Comparison of ENCODE assay signal across 33 cellular contexts in the genomic region with DNA sequence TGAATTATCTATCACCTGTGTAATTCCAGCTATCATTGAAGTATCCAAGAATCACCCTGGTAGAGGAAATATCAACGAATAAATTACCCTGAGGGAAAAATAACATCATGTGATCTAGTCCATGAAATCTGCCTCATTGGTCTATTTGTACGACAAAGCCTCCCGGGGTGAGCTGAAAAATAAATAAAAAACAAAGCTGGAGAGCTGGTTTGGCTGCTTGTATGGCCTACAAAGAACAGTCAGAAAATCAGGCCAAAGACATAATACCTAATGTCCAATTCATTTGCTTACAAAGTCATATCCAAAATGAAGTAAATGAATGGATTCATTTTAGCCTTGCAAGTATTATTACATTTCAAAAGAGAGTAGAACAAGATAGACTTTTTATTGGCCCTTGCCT.
DNase-seq lines count a peak whose midpoint lies in the region; ATAC-seq and TF ChIP-seq lines count a peak whose summit lies in the region.
"Had no signal": no experiment of that assay in that cellular context is flagged by ENCODE, and none has a peak within 500 bp of the region (broad histone marks: within the 10 kb centered on the region; RNA-seq: fewer than 3 reads in every experiment).

No MANE protein-coding gene starts in this region.

- H3K27ac ChIP-seq in epithelial cell of prostate (peak overlapping the region; percentile 44), right cardiac atrium (ENCODE audit: low read length) (no peak overlapping the region)
- no peak overlapping the region for H3K27ac ChIP-seq in effector memory CD4-positive, alpha-beta T cell (ENCODE audit: insufficient read depth, low read length, poor library complexity, severe bottlenecking)
- H3K27ac ChIP-seq: A549, lower lobe of right lung, Peyer's patch, upper lobe of right lung, VCaP had no signal

- TF ChIP-seq CTCF in natural killer cell (IDR thresholded peaks at IDR 0.05) = no peak
- TF ChIP-seq CTCF in glutamatergic neuron (IDR thresholded peaks at IDR 0.05; ENCODE audit: partially characterized antibody, unreplicated experiment) = no peak

- DNase-seq in natural killer cell = no peak
- DNase-seq in natural killer cell treated with Interleukin-12 subunit alpha and Interleukin-12 subunit beta and Interleukin-15 and Interleukin-18, amount 100 ng/mL, for 72 hours (ENCODE audit: low spot score) = no peak
- peak; percentile 85 for DNase-seq in NCI-H748 (lab: John Stamatoyannopoulos, UW; ENCODE audit: unreplicated experiment)
- DNase-seq in epithelial cell of prostate (ENCODE audit: low read depth, low spot score) = no peak
- no peak for DNase-seq in right cardiac atrium
- no peak for DNase-seq in NCI-H82 (lab: John Stamatoyannopoulos, UW)
- DNase-seq in glutamatergic neuron = no peak
- no peak for DNase-seq in effector memory CD4-positive, alpha-beta T cell
- DNase-seq: activated CD4-positive, alpha-beta T cell treated with anti-CD3 and anti-CD28 coated beads for 4 hours; activated naive CD4-positive, alpha-beta T cell treated with anti-CD3 and anti-CD28 coated beads, Interleukin-2, amount 10 ng/mL, durations not matched to agents 7 days and 5 days; AML-193; body of pancreas; CD4-positive, CD25-positive, alpha-beta regulatory T cell; cerebellar nuclear complex; dermis blood vessel endothelial cell; IMR-90; kidney glomerular epithelial cell; lower lobe of right lung; mucosa of descending colon; NCI-H187; NCI-H2171 treated with DMSO at 0.1 percent for 48 hours; NCI-H526 treated with DMSO at 0.1 percent for 48 hours; Peyer's patch; SHP77; stimulated activated naive CD4-positive, alpha-beta T cell; T-helper 9 cell; upper lobe of right lung had no signal

- no peak overlapping the region for H3K4me3 ChIP-seq in right cardiac atrium (ENCODE audit: low read length)
- H3K4me3 ChIP-seq in effector memory CD4-positive, alpha-beta T cell (ENCODE audit: insufficient read depth, low read depth, low read length, poor library complexity, severe bottlenecking) = no peak overlapping the region
- H3K4me3 ChIP-seq: A549, body of pancreas, GM12878, lower lobe of right lung, mucosa of descending colon, Peyer's patch, upper lobe of right lung had no signal

- H3K4me3 Mint-ChIP-seq in natural killer cell (no peak overlapping the region), glutamatergic neuron (ENCODE audit: unreplicated experiment) (no peak overlapping the region)
- H3K4me3 Mint-ChIP-seq in natural killer cell treated with Interleukin-12 subunit alpha and Interleukin-12 subunit beta and Interleukin-15 and Interleukin-18, amount 100 ng/mL, for 72 hours = no peak overlapping the region
- H3K4me3 Mint-ChIP-seq: activated naive CD4-positive, alpha-beta T cell treated with anti-CD3 and anti-CD28 coated beads, Interleukin-2, amount 10 ng/mL, durations not matched to agents 7 days and 5 days; activated T-helper 17 cell treated with anti-CD3 and anti-CD28 coated beads, Interleukin-2, amount 50 U/mL, for 72 hours; CD4-positive, CD25-positive, alpha-beta regulatory T cell; nephron had no signal

- no peak for ATAC-seq in natural killer cell
- ATAC-seq in natural killer cell treated with Interleukin-12 subunit alpha and Interleukin-12 subunit beta and Interleukin-15 and Interleukin-18, amount 100 ng/mL, for 72 hours = no peak
- ATAC-seq in right cardiac atrium = no peak
- ATAC-seq: A549; activated T-helper 17 cell treated with anti-CD3 and anti-CD28 coated beads, Interleukin-2, amount 50 U/mL, for 72 hours; body of pancreas; GM12878; HCT116; lower lobe of right lung; mucosa of descending colon; upper lobe of right lung had no signal

- no peaks in the 10 kb centered on the region for H3K9me3 ChIP-seq in right cardiac atrium (ENCODE audit: control insufficient read depth, low read length)
- no peaks in the 10 kb centered on the region for H3K9me3 ChIP-seq in effector memory CD4-positive, alpha-beta T cell (ENCODE audit: control insufficient read depth, low read length)
- H3K9me3 ChIP-seq: A549, body of pancreas, lower lobe of right lung, mucosa of descending colon, Peyer's patch, upper lobe of right lung had no signal

- H3K27ac Mint-ChIP-seq in natural killer cell (peak overlapping the region; percentile 37 to 46), glutamatergic neuron (ENCODE audit: unreplicated experiment) (no peak overlapping the region)
- H3K27ac Mint-ChIP-seq in natural killer cell treated with Interleukin-12 subunit alpha and Interleukin-12 subunit beta and Interleukin-15 and Interleukin-18, amount 100 ng/mL, for 72 hours = peak overlapping the region in 1 of 2 donors; percentile 9
- H3K27ac Mint-ChIP-seq: activated naive CD4-positive, alpha-beta T cell treated with anti-CD3 and anti-CD28 coated beads, Interleukin-2, amount 10 ng/mL, durations not matched to agents 7 days and 5 days had no signal

- intact Hi-C loops in natural killer cell (cut with micrococcal nuclease) = no loop called here
- intact Hi-C loops in right cardiac atrium (cut with DNase I) = no loop called here

- WGBS in right cardiac atrium = 83% methylated on average over 3 of the region's 3 CpGs

- H3K27me3 Mint-ChIP-seq in natural killer cell (ENCODE audit: low read depth in 2 of 2) = no peaks in the 10 kb centered on the region
- H3K27me3 Mint-ChIP-seq in natural killer cell treated with Interleukin-12 subunit alpha and Interleukin-12 subunit beta and Interleukin-15 and Interleukin-18, amount 100 ng/mL, for 72 hours = no peaks in the 10 kb centered on the region
- H3K27me3 Mint-ChIP-seq in glutamatergic neuron (ENCODE audit: unreplicated experiment) = no peaks in the 10 kb centered on the region
- H3K27me3 Mint-ChIP-seq: activated naive CD4-positive, alpha-beta T cell treated with anti-CD3 and anti-CD28 coated beads, Interleukin-2, amount 10 ng/mL, durations not matched to agents 7 days and 5 days; activated T-helper 17 cell treated with anti-CD3 and anti-CD28 coated beads, Interleukin-2, amount 50 U/mL, for 72 hours; CD4-positive, CD25-positive, alpha-beta regulatory T cell had no signal

- no peaks in the 10 kb centered on the region for H3K27me3 ChIP-seq in right cardiac atrium (ENCODE audit: control insufficient read depth, insufficient read depth)
- no peaks in the 10 kb centered on the region for H3K27me3 ChIP-seq in effector memory CD4-positive, alpha-beta T cell (replicated peaks; ENCODE audit: control insufficient read depth, insufficient read depth, low read length, poor library complexity, severe bottlenecking)
- H3K27me3 ChIP-seq: body of pancreas, Peyer's patch, upper lobe of right lung had no signal

- peaks cover 2% of the 10 kb centered on the region for H3K4me1 ChIP-seq in right cardiac atrium (ENCODE audit: control insufficient read depth, insufficient read depth, low read length)
- H3K4me1 ChIP-seq in effector memory CD4-positive, alpha-beta T cell (ENCODE audit: control insufficient read depth, insufficient read depth, low read length, poor library complexity, severe bottlenecking) = no peaks in the 10 kb centered on the region
- H3K4me1 ChIP-seq: A549, lower lobe of right lung, Peyer's patch, upper lobe of right lung had no signal

- no peaks in the 10 kb centered on the region for H3K9me3 Mint-ChIP-seq in natural killer cell
- H3K9me3 Mint-ChIP-seq in natural killer cell treated with Interleukin-12 subunit alpha and Interleukin-12 subunit beta and Interleukin-15 and Interleukin-18, amount 100 ng/mL, for 72 hours = no peaks in the 10 kb centered on the region
- no peaks in the 10 kb centered on the region for H3K9me3 Mint-ChIP-seq in glutamatergic neuron (ENCODE audit: unreplicated experiment)
- H3K9me3 Mint-ChIP-seq: activated naive CD4-positive, alpha-beta T cell treated with anti-CD3 and anti-CD28 coated beads, Interleukin-2, amount 10 ng/mL, durations not matched to agents 7 days and 5 days; activated T-helper 17 cell treated with anti-CD3 and anti-CD28 coated beads, Interleukin-2, amount 50 U/mL, for 72 hours; CD4-positive, CD25-positive, alpha-beta regulatory T cell; nephron had no signal

- no peaks in the 10 kb centered on the region for H3K36me3 ChIP-seq in effector memory CD4-positive, alpha-beta T cell (ENCODE audit: control insufficient read depth, insufficient read depth, low read length)
- H3K36me3 ChIP-seq: lower lobe of right lung, Peyer's patch, upper lobe of right lung had no signal

- H3K4me1 Mint-ChIP-seq in natural killer cell = peaks cover 9 to 33% of the 10 kb centered on the region in 2 donors
- H3K4me1 Mint-ChIP-seq in natural killer cell treated with Interleukin-12 subunit alpha and Interleukin-12 subunit beta and Interleukin-15 and Interleukin-18, amount 100 ng/mL, for 72 hours (ENCODE audit: low read depth in 2 of 2) = no peaks in the 10 kb centered on the region
- H3K4me1 Mint-ChIP-seq in glutamatergic neuron (ENCODE audit: low read depth, unreplicated experiment) = peaks cover 3% of the 10 kb centered on the region

- H3K36me3 Mint-ChIP-seq in natural killer cell (peaks cover 10% of the 10 kb centered on the region), glutamatergic neuron (ENCODE audit: unreplicated experiment) (no peaks in the 10 kb centered on the region)
- H3K36me3 Mint-ChIP-seq in natural killer cell treated with Interleukin-12 subunit alpha and Interleukin-12 subunit beta and Interleukin-15 and Interleukin-18, amount 100 ng/mL, for 72 hours = no peaks in the 10 kb centered on the region
